In the genomic region with DNA sequence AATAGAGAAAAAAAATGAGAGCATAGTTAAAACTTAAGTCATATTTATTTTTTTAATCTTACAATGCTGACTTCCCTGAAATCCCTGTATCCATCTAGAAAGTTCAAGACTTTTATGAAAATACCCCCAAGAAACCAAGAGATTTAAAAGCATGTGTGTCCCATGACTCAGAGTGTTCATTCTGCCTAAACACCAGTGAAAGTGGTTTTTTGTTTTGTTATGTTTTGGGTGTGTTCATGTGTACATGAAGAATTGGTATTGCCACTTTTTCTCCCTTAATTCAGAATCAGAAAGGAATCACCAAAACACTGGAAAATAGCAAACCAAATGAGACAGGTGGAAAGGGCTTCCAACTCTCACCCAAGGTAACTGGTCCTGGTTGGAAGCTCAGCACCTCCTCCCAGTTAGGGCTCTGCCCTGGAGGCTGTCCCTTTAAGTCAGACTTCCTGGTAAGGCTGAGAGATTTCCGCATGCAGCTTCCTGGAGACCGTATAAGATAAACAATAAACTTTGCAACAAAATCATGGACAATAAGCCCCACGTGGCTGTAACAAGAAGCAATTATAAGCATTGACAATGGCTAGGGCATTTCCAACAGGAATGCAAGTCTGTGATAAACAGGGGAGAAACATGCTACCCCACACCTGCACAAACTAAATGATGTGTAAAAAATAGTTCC, we compare ENCODE assay signal across 8 cellular contexts.
DNase-seq lines count a peak whose midpoint lies in the region; ATAC-seq, FAIRE-seq and TF ChIP-seq lines count a peak whose summit lies in the region.

No MANE protein-coding gene starts in this region.

- H3K27ac ChIP-seq in PC-3 (ENCODE audit: low read length) (peak overlapping the region; percentile 66), caudate nucleus (ENCODE audit: low read depth, low read length) (no peak overlapping the region)

- no peak overlapping the region for H3K4me3 Mint-ChIP-seq in mesothelial cell of epicardium

- no peaks in the 10 kb centered on the region for H3K36me3 Mint-ChIP-seq in mesothelial cell of epicardium

- H3K9ac ChIP-seq in PC-3 (ENCODE audit: low read length): peak overlapping the region; percentile 30

- CTCF ChIA-PET in PC-3 (lab: Charles Lee): interaction anchor here (0.5 kb wide), 1 partner anchor 128 kb away, joined by 6 read pairs; no protein-coding TSS in a partner anchor

- intact Hi-C loops in PC-3 (cut with micrococcal nuclease): loop anchor here (5.0 kb wide), 2 partner anchors 66 to 111 kb away; no protein-coding TSS in a partner anchor

- no peaks in the 10 kb centered on the region for H3F3A ChIP-seq in PC-3 (ENCODE audit: low read length, unreplicated experiment)

- H3K27me3 ChIP-seq in PC-3 (ENCODE audit: low read length): no peaks in the 10 kb centered on the region
- H3K27me3 ChIP-seq in bronchial epithelial cell (ENCODE audit: control insufficient read depth, insufficient read depth, low read length): no peaks in the 10 kb centered on the region

- H3K36me3 ChIP-seq in PC-3 (ENCODE audit: low read depth, low read length): no peaks in the 10 kb centered on the region
- H3K36me3 ChIP-seq in bronchial epithelial cell (ENCODE audit: control insufficient read depth, insufficient read depth, low read length): no peaks in the 10 kb centered on the region

- H3K27ac Mint-ChIP-seq in mesothelial cell of epicardium: peak overlapping the region; percentile 55

- FAIRE-seq in bronchial epithelial cell (lab: Jason Lieb, UNC): no peak

- POLR2A ChIA-PET in PC-3 (lab: Charles Lee; ENCODE audit: unreplicated experiment): no interaction called here

- H3K79me2 ChIP-seq in PC-3 (ENCODE audit: low read length): no peaks in the 10 kb centered on the region

- no peak for TF ChIP-seq CTCF in PC-3 (conservative IDR thresholded peaks at IDR 0.05; ENCODE audit: low read depth, low read length)
- TF ChIP-seq CTCF in bronchial epithelial cell (IDR thresholded peaks at IDR 0.05; ENCODE audit: insufficient read depth, low read length, severe bottlenecking): no peak
- TF ChIP-seq CTCF in mesothelial cell of epicardium (IDR thresholded peaks at IDR 0.05; ENCODE audit: unreplicated experiment): no peak

- H3K9me3 ChIP-seq in PC-3 (ENCODE audit: low read length): no peaks in the 10 kb centered on the region

- ATAC-seq in PC-3 (peak; percentile 94), GM21390 (IDR thresholded peaks at IDR 0.05; ENCODE audit: unreplicated experiment) (no peak), HG03460 (IDR thresholded peaks at IDR 0.05; ENCODE audit: unreplicated experiment) (no peak), HG03571 (IDR thresholded peaks at IDR 0.05; ENCODE audit: unreplicated experiment) (no peak)

- H3K9me3 Mint-ChIP-seq in mesothelial cell of epicardium: no peaks in the 10 kb centered on the region

- H3K4me3 ChIP-seq in PC-3 (ENCODE audit: low read length): no peak overlapping the region
- H3K4me3 ChIP-seq in bronchial epithelial cell (ENCODE audit: low read depth, low read length): no peak overlapping the region

- no peaks in the 10 kb centered on the region for H3K27me3 Mint-ChIP-seq in mesothelial cell of epicardium (ENCODE audit: low read depth)

- peak overlapping the region; percentile 33 for H3K4me2 ChIP-seq in PC-3 (ENCODE audit: low read length)

- peaks cover 64% of the 10 kb centered on the region for H3K4me1 Mint-ChIP-seq in mesothelial cell of epicardium

- DNase-seq in DMS153 (lab: John Stamatoyannopoulos, UW): peak; percentile 69
- DNase-seq in PC-3: peak; percentile 80
- peak; percentile 81 for DNase-seq in bronchial epithelial cell (ENCODE audit: low read depth)
- no peak for DNase-seq in mesothelial cell of epicardium (ENCODE audit: low spot score in 2 of 2, unreplicated experiment in 2 of 2)
- DNase-seq in caudate nucleus (lab: John Stamatoyannopoulos, UW): no peak

- no peaks in the 10 kb centered on the region for H3K9me2 ChIP-seq in PC-3 (replicated peaks; ENCODE audit: low read length)

- no peaks in the 10 kb centered on the region for H4K20me1 ChIP-seq in PC-3 (ENCODE audit: low read length)

- no TSS peak for BruUV-seq in PC-3 (replicated peaks; lab: Mats Ljungman, UMichigan)

- H3K4me1 ChIP-seq in PC-3 (ENCODE audit: insufficient read depth, low read length): peaks cover 22% of the 10 kb centered on the region

- H2AFZ ChIP-seq in PC-3 (ENCODE audit: low read length): peak overlapping the region; percentile 42

Comparison
In these comparisons a context has a peak if more than half of its experiments do, and no peak if none do; other contexts are left out.
1. DNase-seq: peak in DMS153 (single experiment), PC-3 (single experiment) and bronchial epithelial cell (single experiment); none in mesothelial cell of epicardium (0 of 2) and caudate nucleus (0 of 61).